9 cellular contexts compared by ENCODE assay signal in genomic region chr15:89689930-89690275, GRCh38. TPM values are rescaled to one million over a fixed set of nuclear protein-coding genes. Genes with fewer than 3 reads are reported as not detected.
DNase-seq lines count a peak whose midpoint lies in the region; ATAC-seq, FAIRE-seq and TF ChIP-seq lines count a peak whose summit lies in the region.
"Not testable (repeated sequence)": the region's sequence is repeated elsewhere in the genome, so short reads cannot be mapped to it uniquely, and the experiment has no call there.
"Had no signal": no experiment of that assay in that cellular context is flagged by ENCODE, and none has a peak within 500 bp of the region (broad histone marks: within the 10 kb centered on the region; RNA-seq: fewer than 3 reads in every experiment).

No MANE protein-coding gene starts in this region.

- H3K4me3 Mint-ChIP-seq in HFFc6, result peak overlapping the region; percentile 90
- peak overlapping the region; percentile 84 for H3K4me3 Mint-ChIP-seq in T-helper 1 cell treated with Interleukin-12 subunit alpha and Interleukin-12 subunit beta and Interleukin-4 antibody, amounts not matched to agents 30 μg/mL and 1 μg/mL, for 36 hours
- peak overlapping the region; percentile 89 for H3K4me3 Mint-ChIP-seq in nephron progenitor cell
- H3K4me3 Mint-ChIP-seq in stimulated activated naive B cell treated with anti-CD40 and anti-IgM and Interleukin-4, amounts not matched to agents 10 μg/mL and 1 μg/mL and 100 μg/mL, for 72 hours, result peak overlapping the region; percentile 88 to 91

- intact Hi-C loops in endothelial cell of umbilical vein (cut with micrococcal nuclease), result not testable (repeated sequence)

- H3K27me3 ChIP-seq in AG04450 (ENCODE audit: control insufficient read depth, insufficient read depth, low read length); adipocyte (replicated peaks; ENCODE audit: control insufficient read depth, insufficient read depth, low read length); endothelial cell of umbilical vein (ENCODE audit: control insufficient read depth in 2 of 2, insufficient read depth in 2 of 2, low read length in 2 of 2); keratinocyte (ENCODE audit: control insufficient read depth, extremely low read depth, insufficient read depth, low read length): not testable (repeated sequence)

- H3K36me3 Mint-ChIP-seq in HFFc6 (ENCODE audit: low read depth); T-helper 1 cell treated with Interleukin-12 subunit alpha and Interleukin-12 subunit beta and Interleukin-4 antibody, amounts not matched to agents 30 μg/mL and 1 μg/mL, for 36 hours (ENCODE audit: low read depth); nephron progenitor cell (ENCODE audit: low read depth); stimulated activated naive B cell treated with anti-CD40 and anti-IgM and Interleukin-4, amounts not matched to agents 10 μg/mL and 1 μg/mL and 100 μg/mL, for 72 hours: not testable (repeated sequence)

- H3K27ac Mint-ChIP-seq in HFFc6, result peak overlapping the region; percentile 11; the same call in 1 of the 2 replicates
- H3K27ac Mint-ChIP-seq in T-helper 1 cell treated with Interleukin-12 subunit alpha and Interleukin-12 subunit beta and Interleukin-4 antibody, amounts not matched to agents 30 μg/mL and 1 μg/mL, for 36 hours; nephron progenitor cell: not testable (repeated sequence)
- peak overlapping the region; percentile 80 for H3K27ac Mint-ChIP-seq in stimulated activated naive B cell treated with anti-CD40 and anti-IgM and Interleukin-4, amounts not matched to agents 10 μg/mL and 1 μg/mL and 100 μg/mL, for 72 hours

- not testable (repeated sequence) for TF ChIP-seq POLR2A in endothelial cell of umbilical vein (IDR thresholded peaks at IDR 0.05; ENCODE audit: low read depth, low read length)

- H3K27me3 Mint-ChIP-seq in HFFc6 (ENCODE audit: insufficient read depth); stimulated activated naive B cell treated with anti-CD40 and anti-IgM and Interleukin-4, amounts not matched to agents 10 μg/mL and 1 μg/mL and 100 μg/mL, for 72 hours: not testable (repeated sequence)
- peaks cover 13% of the 10 kb centered on the region for H3K27me3 Mint-ChIP-seq in T-helper 1 cell treated with Interleukin-12 subunit alpha and Interleukin-12 subunit beta and Interleukin-4 antibody, amounts not matched to agents 30 μg/mL and 1 μg/mL, for 36 hours (ENCODE audit: low read depth)
- peaks cover 51% of the 10 kb centered on the region for H3K27me3 Mint-ChIP-seq in nephron progenitor cell (ENCODE audit: low read depth, poor library complexity)

- H3K27ac ChIP-seq in AG04450 (ENCODE audit: low read depth, low read length); endothelial cell of umbilical vein (ENCODE audit: insufficient read depth, low read depth, low read length): not testable (repeated sequence)
- peak overlapping the region; percentile 46 for H3K27ac ChIP-seq in keratinocyte (ENCODE audit: control insufficient read depth, insufficient read depth, low read length)

- FAIRE-seq in endothelial cell of umbilical vein (lab: Jason Lieb, UNC); keratinocyte (lab: Jason Lieb, UNC): not testable (repeated sequence)

- TF ChIP-seq CTCF in AG04450 (IDR thresholded peaks at IDR 0.05; ENCODE audit: low read depth, low read length); HFFc6 (IDR thresholded peaks at IDR 0.05); endothelial cell of umbilical vein (IDR thresholded peaks at IDR 0.05; ENCODE audit: extremely low read depth in 1 of 2, insufficient read depth in 1 of 2, low read depth in 1 of 2, low read length in 2 of 2); keratinocyte (optimal IDR thresholded peaks at IDR 0.05 in 1 of 3, IDR thresholded peaks at IDR 0.05 in 1 of 3, conservative IDR thresholded peaks at IDR 0.05 in 1 of 3; ENCODE audit: extremely low read depth in 1 of 3, insufficient read depth in 2 of 3, low read length in 3 of 3); nephron progenitor cell (IDR thresholded peaks at IDR 0.05): not testable (repeated sequence)

- not testable (repeated sequence) for H3K9me1 ChIP-seq in endothelial cell of umbilical vein (replicated peaks; ENCODE audit: control insufficient read depth, extremely low read depth, insufficient read depth, low read length); keratinocyte (ENCODE audit: control insufficient read depth, extremely low read depth, insufficient read depth, low read length)

- H4K20me1 ChIP-seq in endothelial cell of umbilical vein (replicated peaks; ENCODE audit: control insufficient read depth, extremely low read depth, insufficient read depth, low read length); keratinocyte (ENCODE audit: control insufficient read depth, extremely low read depth, insufficient read depth, low read length): not testable (repeated sequence)

- H3K4me3 ChIP-seq in AG04450 (ENCODE audit: low read depth, low read length), result peak overlapping the region; percentile 94
- H3K4me3 ChIP-seq in adipocyte (ENCODE audit: low read length), result peak overlapping the region; percentile 84
- peak overlapping the region; percentile 67 to 89 (median 73) for H3K4me3 ChIP-seq in endothelial cell of umbilical vein (replicated peaks in 1 of 3; ENCODE audit: insufficient read depth in 1 of 3, low read depth in 1 of 3, low read length in 3 of 3)
- peak overlapping the region; percentile 62 to 82 (median 74) for H3K4me3 ChIP-seq in keratinocyte (ENCODE audit: control insufficient read depth in 2 of 3, extremely low read depth in 1 of 3, insufficient read depth in 2 of 3, low read depth in 1 of 3, low read length in 3 of 3)

- POLR2A ChIA-PET in AG04450 (lab: Yijun Ruan, JAX); endothelial cell of umbilical vein (lab: Charles Lee): not testable (repeated sequence)

- CTCF ChIA-PET in AG04450 (lab: Charles Lee) (interaction anchor here (0.5 kb wide), 1 partner anchor 347 kb away, joined by 3 read pairs; no protein-coding TSS in a partner anchor), endothelial cell of umbilical vein (lab: Charles Lee) (interaction anchor here (0.9 kb wide), 1 partner anchor 14 kb away, joined by 3 read pairs; no protein-coding TSS in a partner anchor)

- not testable (repeated sequence) for ATAC-seq in stimulated activated naive B cell treated with anti-CD40 and anti-IgM and Interleukin-4, amounts not matched to agents 10 μg/mL and 1 μg/mL and 100 μg/mL, for 72 hours (replicated peaks)

- not testable (repeated sequence) for BruUV-seq in endothelial cell of umbilical vein (replicated peaks; lab: Mats Ljungman, UMichigan)

- not testable (repeated sequence) for H3K9me3 ChIP-seq in AG04450 (ENCODE audit: control insufficient read depth, insufficient read depth, low read length); adipocyte (ENCODE audit: control insufficient read depth, low read length); endothelial cell of umbilical vein (replicated peaks; ENCODE audit: control insufficient read depth, insufficient read depth, low read length); keratinocyte (ENCODE audit: control insufficient read depth, low read depth, low read length)

- not testable (repeated sequence) for H3K36me3 ChIP-seq in adipocyte (ENCODE audit: control insufficient read depth, insufficient read depth, low read length, severe bottlenecking); endothelial cell of umbilical vein (ENCODE audit: control insufficient read depth in 2 of 2, extremely low read depth in 1 of 2, insufficient read depth in 2 of 2, low read length in 2 of 2); keratinocyte (ENCODE audit: control insufficient read depth in 2 of 2, extremely low read depth in 1 of 2, insufficient read depth in 2 of 2, low read length in 2 of 2)

- H3K4me1 Mint-ChIP-seq in HFFc6 (ENCODE audit: low read depth) (peaks cover 17% of the 10 kb centered on the region; the same call in 1 of the 2 replicates), nephron progenitor cell (peaks cover 14% of the 10 kb centered on the region)
- H3K4me1 Mint-ChIP-seq in T-helper 1 cell treated with Interleukin-12 subunit alpha and Interleukin-12 subunit beta and Interleukin-4 antibody, amounts not matched to agents 30 μg/mL and 1 μg/mL, for 36 hours (ENCODE audit: low read depth), result peaks cover 15% of the 10 kb centered on the region
- peaks cover 4 to 16% of the 10 kb centered on the region in 2 donors for H3K4me1 Mint-ChIP-seq in stimulated activated naive B cell treated with anti-CD40 and anti-IgM and Interleukin-4, amounts not matched to agents 10 μg/mL and 1 μg/mL and 100 μg/mL, for 72 hours

- dilution Hi-C loops in endothelial cell of umbilical vein (cut with MboI; ENCODE audit: extremely low pct_ligation_motif_present, low sequenced_read_pairs); keratinocyte (cut with MboI; ENCODE audit: extremely low pct_ligation_motif_present, low sequenced_read_pairs): not testable (repeated sequence)

- not testable (repeated sequence) for DNase-seq in AG04450 (ENCODE audit: low read depth, low spot score); HFFc6; adipocyte (ENCODE audit: low read depth); endothelial cell of umbilical vein (ENCODE audit: low read depth, low spot score); keratinocyte (ENCODE audit: low read depth, low spot score); nephron progenitor cell; stimulated activated naive B cell treated with anti-CD40 and anti-IgM and Interleukin-4, amounts not matched to agents 10 μg/mL and 1 μg/mL and 100 μg/mL, for 72 hours

- not testable (repeated sequence) for H3K79me2 ChIP-seq in endothelial cell of umbilical vein (ENCODE audit: control insufficient read depth, insufficient read depth, low read length); keratinocyte (ENCODE audit: control insufficient read depth, insufficient read depth, low read length)

- H3K9ac ChIP-seq in adipocyte (ENCODE audit: low read length) (peak overlapping the region; percentile 88), keratinocyte (ENCODE audit: control insufficient read depth, extremely low read depth, insufficient read depth, low read length) (peak overlapping the region; percentile 71)
- not testable (repeated sequence) for H3K9ac ChIP-seq in endothelial cell of umbilical vein (replicated peaks; ENCODE audit: extremely low read depth, insufficient read depth, low read length)

- H2AFZ ChIP-seq in endothelial cell of umbilical vein (ENCODE audit: low read depth, low read length) (peak overlapping the region; percentile 100), keratinocyte (ENCODE audit: control insufficient read depth, low read length) (peak overlapping the region; percentile 99)

- peaks cover 51% of the 10 kb centered on the region for H3K4me1 ChIP-seq in adipocyte (ENCODE audit: control insufficient read depth, insufficient read depth, low read length)
- not testable (repeated sequence) for H3K4me1 ChIP-seq in endothelial cell of umbilical vein (ENCODE audit: control insufficient read depth, extremely low read depth, insufficient read depth, low read length); keratinocyte (ENCODE audit: control insufficient read depth, extremely low read depth, insufficient read depth, low read length)

- H3K4me2 ChIP-seq in endothelial cell of umbilical vein (ENCODE audit: insufficient read depth, low read length), result peak overlapping the region; percentile 40
- H3K4me2 ChIP-seq in keratinocyte (ENCODE audit: control insufficient read depth, extremely low read depth, insufficient read depth, low read depth, low read length), result peak overlapping the region; percentile 82

- not testable (repeated sequence) for H3K9me3 Mint-ChIP-seq in HFFc6; T-helper 1 cell treated with Interleukin-12 subunit alpha and Interleukin-12 subunit beta and Interleukin-4 antibody, amounts not matched to agents 30 μg/mL and 1 μg/mL, for 36 hours; nephron progenitor cell; stimulated activated naive B cell treated with anti-CD40 and anti-IgM and Interleukin-4, amounts not matched to agents 10 μg/mL and 1 μg/mL and 100 μg/mL, for 72 hours

RNA-seq across cellular contexts. Expression of gene PEX11A, which starts 0.7 kb away (rescaled TPM):
- polyA plus RNA-seq in AG04450 (2011; rRNA removed), result 7.3 and 7.5 TPM in 2 replicates
- 6.2 and 8.8 TPM in 2 replicates for polyA minus RNA-seq in AG04450 (2011; rRNA and poly(A)+ RNA removed)
- total RNA-seq in HFFc6 (2021; fragmentation: NEBNext Ultra II Directional; extraction: Animal tissue kit (Norgen Biotek cat#: 25700)), result 1 to 10 TPM; 2.1 to 4.6 (median 3.0) TPM
- 3.2 and 3.7 TPM in 2 replicates for total RNA-seq in endothelial cell of umbilical vein
- polyA plus RNA-seq in endothelial cell of umbilical vein, result 4.3 and 4.4 TPM in 2 replicates
- polyA plus RNA-seq in endothelial cell of umbilical vein (2011; cell fraction: cytosol; rRNA removed), result 3.6 and 4.0 TPM in 2 replicates
- 1.8 and 2.1 TPM in 2 replicates for polyA plus RNA-seq in endothelial cell of umbilical vein (2011; cell fraction: nucleus; rRNA removed)
- 2.6 and 3.3 TPM in 2 replicates for polyA plus RNA-seq in endothelial cell of umbilical vein (2012)
- polyA minus RNA-seq in endothelial cell of umbilical vein, result 3.6 and 4.9 TPM in 2 replicates
- polyA minus RNA-seq in endothelial cell of umbilical vein (2011; cell fraction: cytosol; rRNA and poly(A)+ RNA removed), result 4.1 TPM
- 2.8 and 3.0 TPM in 2 replicates for polyA minus RNA-seq in endothelial cell of umbilical vein (2011; cell fraction: nucleus; rRNA and poly(A)+ RNA removed)
- 4.0 to 6.0 TPM (median 5.9 TPM) in 3 replicates for polyA plus RNA-seq in keratinocyte
- 2.9 TPM for polyA plus RNA-seq in keratinocyte (2011; ENCODE audit: low read depth)
- polyA plus RNA-seq in keratinocyte (2011; cell fraction: cytosol; rRNA removed), result 3.0 and 4.7 TPM in 2 replicates
- polyA plus RNA-seq in keratinocyte (2011; cell fraction: nucleus; rRNA removed), result 5.8 and 6.0 TPM in 2 replicates
- polyA plus RNA-seq in keratinocyte (2012; ENCODE audit: low replicate concordance), result 2.7 and 3.6 TPM in 2 replicates
- polyA minus RNA-seq in keratinocyte, result 5.8 to 6.3 TPM (median 5.9 TPM) in 3 replicates
- 8.6 TPM for polyA minus RNA-seq in keratinocyte (2011; cell fraction: cytosol; rRNA and poly(A)+ RNA removed)
- polyA minus RNA-seq in keratinocyte (2011; cell fraction: nucleus; rRNA and poly(A)+ RNA removed), result 1.9 and 4.7 TPM in 2 replicates

RNA-seq across cellular contexts. Expression of gene WDR93, which starts 0.7 kb away (rescaled TPM):
- polyA plus RNA-seq in AG04450 (2011; rRNA removed) (0.05 TPM in 2 replicates), endothelial cell of umbilical vein (0.05 and 0.07 TPM in 2 replicates), keratinocyte (0.05 to 0.08 TPM in 2 of 3 replicates, not detected in the other)
- 0.17 TPM in 1 of 2 replicates, not detected in the other for polyA minus RNA-seq in AG04450 (2011; rRNA and poly(A)+ RNA removed)
- under 1 TPM in 1 of 6 experiments, not detected in 5; 0.21 TPM for total RNA-seq in HFFc6 (2021; fragmentation: NEBNext Ultra II Directional; extraction: Animal tissue kit (Norgen Biotek cat#: 25700))
- not detected in 2 replicates for total RNA-seq in endothelial cell of umbilical vein
- polyA plus RNA-seq in endothelial cell of umbilical vein (2011; cell fraction: cytosol; rRNA removed), result 0.04 TPM in 2 replicates
- polyA plus RNA-seq in endothelial cell of umbilical vein (2011; cell fraction: nucleus; rRNA removed), result not detected in 2 replicates
- 0.08 TPM in 1 of 2 replicates, not detected in the other for polyA plus RNA-seq in endothelial cell of umbilical vein (2012)
- polyA minus RNA-seq in endothelial cell of umbilical vein (0.13 TPM in 1 of 2 replicates, not detected in the other), keratinocyte (0.20 TPM in 1 of 3 replicates, not detected in the others)
- polyA minus RNA-seq in endothelial cell of umbilical vein (2011; cell fraction: cytosol; rRNA and poly(A)+ RNA removed), result not detected
- not detected in 2 replicates for polyA minus RNA-seq in endothelial cell of umbilical vein (2011; cell fraction: nucleus; rRNA and poly(A)+ RNA removed)
- not detected for polyA plus RNA-seq in keratinocyte (2011; ENCODE audit: low read depth)
- polyA plus RNA-seq in keratinocyte (2011; cell fraction: cytosol; rRNA removed), result 0.05 and 0.07 TPM in 2 replicates
- polyA plus RNA-seq in keratinocyte (2011; cell fraction: nucleus; rRNA removed), result not detected in 2 replicates
- not detected in 2 replicates for polyA plus RNA-seq in keratinocyte (2012; ENCODE audit: low replicate concordance)
- polyA minus RNA-seq in keratinocyte (2011; cell fraction: cytosol; rRNA and poly(A)+ RNA removed), result not detected
- not detected in 2 replicates for polyA minus RNA-seq in keratinocyte (2011; cell fraction: nucleus; rRNA and poly(A)+ RNA removed)
- total RNA-seq: SK-MEL-5 had no signal

RNA-seq across cellular contexts. Expression of gene PLIN1, which starts 10.7 kb away (rescaled TPM):
- polyA plus RNA-seq in AG04450 (2011; rRNA removed), result 0.05 and 0.06 TPM in 2 replicates
- 0.09 TPM in 1 of 2 replicates, not detected in the other for polyA minus RNA-seq in AG04450 (2011; rRNA and poly(A)+ RNA removed)
- total RNA-seq in HFFc6 (2021; fragmentation: NEBNext Ultra II Directional; extraction: Animal tissue kit (Norgen Biotek cat#: 25700)), result not detected
- total RNA-seq in endothelial cell of umbilical vein, result 0.12 TPM in 1 of 2 replicates, not detected in the other
- 0.07 and 0.08 TPM in 2 replicates for polyA plus RNA-seq in endothelial cell of umbilical vein
- 0.06 TPM in 1 of 2 replicates, not detected in the other for polyA plus RNA-seq in endothelial cell of umbilical vein (2011; cell fraction: cytosol; rRNA removed)
- polyA plus RNA-seq in endothelial cell of umbilical vein (2011; cell fraction: nucleus; rRNA removed), result 0.57 and 0.74 TPM in 2 replicates
- 0.25 TPM in 1 of 2 replicates, not detected in the other for polyA plus RNA-seq in endothelial cell of umbilical vein (2012)
- 0.34 TPM in 1 of 2 replicates, not detected in the other for polyA minus RNA-seq in endothelial cell of umbilical vein
- not detected for polyA minus RNA-seq in endothelial cell of umbilical vein (2011; cell fraction: cytosol; rRNA and poly(A)+ RNA removed)
- polyA minus RNA-seq in endothelial cell of umbilical vein (2011; cell fraction: nucleus; rRNA and poly(A)+ RNA removed), result 0.24 TPM in 1 of 2 replicates, not detected in the other
- polyA plus RNA-seq in keratinocyte, result 0.24 to 0.30 TPM in 2 of 3 replicates, not detected in the other
- polyA plus RNA-seq in keratinocyte (2011; ENCODE audit: low read depth), result not detected
- 0.09 and 0.26 TPM in 2 replicates for polyA plus RNA-seq in keratinocyte (2011; cell fraction: cytosol; rRNA removed)
- 0.75 and 0.85 TPM in 2 replicates for polyA plus RNA-seq in keratinocyte (2011; cell fraction: nucleus; rRNA removed)
- 0.14 TPM in 1 of 2 replicates, not detected in the other for polyA plus RNA-seq in keratinocyte (2012; ENCODE audit: low replicate concordance)
- 0.16 TPM in 1 of 3 replicates, not detected in the others for polyA minus RNA-seq in keratinocyte
- not detected for polyA minus RNA-seq in keratinocyte (2011; cell fraction: cytosol; rRNA and poly(A)+ RNA removed)
- not detected in 2 replicates for polyA minus RNA-seq in keratinocyte (2011; cell fraction: nucleus; rRNA and poly(A)+ RNA removed)
- total RNA-seq: SK-MEL-5 had no signal

RNA-seq across cellular contexts. Expression of gene KIF7, which starts 34.6 kb away (rescaled TPM):
- 4.5 and 4.8 TPM in 2 replicates for polyA plus RNA-seq in AG04450 (2011; rRNA removed)
- polyA minus RNA-seq in AG04450 (2011; rRNA and poly(A)+ RNA removed), result 3.2 TPM in 2 replicates
- 10 to 100 TPM; 21.9 to 27.3 (median 24.5) TPM for total RNA-seq in HFFc6 (2021; fragmentation: NEBNext Ultra II Directional; extraction: Animal tissue kit (Norgen Biotek cat#: 25700))
- total RNA-seq in endothelial cell of umbilical vein, result 11.3 and 13.1 TPM in 2 replicates
- polyA plus RNA-seq in endothelial cell of umbilical vein, result 4.2 and 4.3 TPM in 2 replicates
- polyA plus RNA-seq in endothelial cell of umbilical vein (2011; cell fraction: cytosol; rRNA removed), result 4.3 and 5.9 TPM in 2 replicates
- polyA plus RNA-seq in endothelial cell of umbilical vein (2011; cell fraction: nucleus; rRNA removed), result 12.4 and 14.0 TPM in 2 replicates
- polyA plus RNA-seq in endothelial cell of umbilical vein (2012), result 4.0 and 6.1 TPM in 2 replicates
- 4.9 and 7.3 TPM in 2 replicates for polyA minus RNA-seq in endothelial cell of umbilical vein
- 0.92 TPM for polyA minus RNA-seq in endothelial cell of umbilical vein (2011; cell fraction: cytosol; rRNA and poly(A)+ RNA removed)
- polyA minus RNA-seq in endothelial cell of umbilical vein (2011; cell fraction: nucleus; rRNA and poly(A)+ RNA removed), result 7.5 and 12.7 TPM in 2 replicates
- polyA plus RNA-seq in keratinocyte, result 0.54 to 0.82 TPM (median 0.75 TPM) in 3 replicates
- polyA plus RNA-seq in keratinocyte (2011; ENCODE audit: low read depth), result 0.15 TPM
- 0.28 and 0.65 TPM in 2 replicates for polyA plus RNA-seq in keratinocyte (2011; cell fraction: cytosol; rRNA removed)
- 1.6 and 2.0 TPM in 2 replicates for polyA plus RNA-seq in keratinocyte (2011; cell fraction: nucleus; rRNA removed)
- polyA plus RNA-seq in keratinocyte (2012; ENCODE audit: low replicate concordance), result 0.16 and 1.2 TPM in 2 replicates
- polyA minus RNA-seq in keratinocyte, result 0.23 to 1.1 TPM (median 0.69 TPM) in 3 replicates
- polyA minus RNA-seq in keratinocyte (2011; cell fraction: cytosol; rRNA and poly(A)+ RNA removed), result 0.77 TPM
- polyA minus RNA-seq in keratinocyte (2011; cell fraction: nucleus; rRNA and poly(A)+ RNA removed), result 1.1 and 2.0 TPM in 2 replicates
